Comparison of ENCODE assay signal across 1 cellular context in the genomic region with DNA sequence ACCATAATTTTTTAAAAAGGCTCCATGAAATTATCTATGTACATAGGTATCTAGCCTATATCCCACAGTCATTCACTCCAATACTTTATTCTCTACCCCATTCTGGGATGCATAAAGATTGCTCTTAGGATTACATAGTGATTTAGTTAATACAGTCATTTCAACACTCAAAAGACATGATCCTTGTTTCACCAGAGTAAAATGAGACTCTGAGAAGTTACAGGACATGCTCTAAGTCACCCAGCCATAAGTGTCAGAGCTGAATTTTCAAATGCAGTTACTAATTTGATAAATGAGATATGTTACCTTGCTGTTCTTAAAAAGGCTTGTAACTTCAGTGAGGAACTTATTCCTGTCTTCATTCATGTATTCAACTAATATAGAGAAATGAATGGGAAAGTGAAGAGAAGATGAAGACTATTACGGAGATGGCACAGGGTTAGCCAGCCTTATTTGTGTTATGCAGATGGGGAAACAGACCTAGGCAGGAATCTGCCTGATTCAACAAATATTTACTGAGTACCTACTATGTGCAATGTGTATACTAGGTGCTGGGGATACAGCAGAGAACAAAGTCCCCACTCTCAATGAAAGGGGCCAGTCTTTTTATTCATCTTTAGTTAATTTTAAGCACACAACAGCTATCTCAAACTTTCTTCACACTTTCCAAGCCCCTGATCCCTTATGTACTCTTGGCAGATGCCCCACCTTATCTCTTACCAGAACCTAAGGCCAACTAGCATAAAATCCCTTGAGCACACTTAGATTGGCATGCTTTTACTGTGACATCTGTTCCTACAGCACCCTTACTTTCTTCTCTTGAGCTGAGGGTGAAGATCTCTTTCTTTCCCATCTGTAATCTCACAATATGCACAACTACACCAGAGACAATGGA.
TF ChIP-seq lines count a peak whose summit lies in the region.

No MANE protein-coding gene starts in this region.

TF ChIP-seq in WTC11, 78 proteins besides CTCF, POLR2A, EP300 and RAD21 (continued from another document):
- TF ChIP-seq, protein P1, sequence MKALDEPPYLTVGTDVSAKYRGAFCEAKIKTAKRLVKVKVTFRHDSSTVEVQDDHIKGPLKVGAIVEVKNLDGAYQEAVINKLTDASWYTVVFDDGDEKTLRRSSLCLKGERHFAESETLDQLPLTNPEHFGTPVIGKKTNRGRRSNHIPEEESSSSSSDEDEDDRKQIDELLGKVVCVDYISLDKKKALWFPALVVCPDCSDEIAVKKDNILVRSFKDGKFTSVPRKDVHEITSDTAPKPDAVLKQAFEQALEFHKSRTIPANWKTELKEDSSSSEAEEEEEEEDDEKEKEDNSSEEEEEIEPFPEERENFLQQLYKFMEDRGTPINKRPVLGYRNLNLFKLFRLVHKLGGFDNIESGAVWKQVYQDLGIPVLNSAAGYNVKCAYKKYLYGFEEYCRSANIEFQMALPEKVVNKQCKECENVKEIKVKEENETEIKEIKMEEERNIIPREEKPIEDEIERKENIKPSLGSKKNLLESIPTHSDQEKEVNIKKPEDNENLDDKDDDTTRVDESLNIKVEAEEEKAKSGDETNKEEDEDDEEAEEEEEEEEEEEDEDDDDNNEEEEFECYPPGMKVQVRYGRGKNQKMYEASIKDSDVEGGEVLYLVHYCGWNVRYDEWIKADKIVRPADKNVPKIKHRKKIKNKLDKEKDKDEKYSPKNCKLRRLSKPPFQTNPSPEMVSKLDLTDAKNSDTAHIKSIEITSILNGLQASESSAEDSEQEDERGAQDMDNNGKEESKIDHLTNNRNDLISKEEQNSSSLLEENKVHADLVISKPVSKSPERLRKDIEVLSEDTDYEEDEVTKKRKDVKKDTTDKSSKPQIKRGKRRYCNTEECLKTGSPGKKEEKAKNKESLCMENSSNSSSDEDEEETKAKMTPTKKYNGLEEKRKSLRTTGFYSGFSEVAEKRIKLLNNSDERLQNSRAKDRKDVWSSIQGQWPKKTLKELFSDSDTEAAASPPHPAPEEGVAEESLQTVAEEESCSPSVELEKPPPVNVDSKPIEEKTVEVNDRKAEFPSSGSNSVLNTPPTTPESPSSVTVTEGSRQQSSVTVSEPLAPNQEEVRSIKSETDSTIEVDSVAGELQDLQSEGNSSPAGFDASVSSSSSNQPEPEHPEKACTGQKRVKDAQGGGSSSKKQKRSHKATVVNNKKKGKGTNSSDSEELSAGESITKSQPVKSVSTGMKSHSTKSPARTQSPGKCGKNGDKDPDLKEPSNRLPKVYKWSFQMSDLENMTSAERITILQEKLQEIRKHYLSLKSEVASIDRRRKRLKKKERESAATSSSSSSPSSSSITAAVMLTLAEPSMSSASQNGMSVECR (CRISPR knock-in tag; IDR thresholded peaks at IDR 0.05; ENCODE audit: borderline replicate concordance): no peak
- TF ChIP-seq, protein P2, sequence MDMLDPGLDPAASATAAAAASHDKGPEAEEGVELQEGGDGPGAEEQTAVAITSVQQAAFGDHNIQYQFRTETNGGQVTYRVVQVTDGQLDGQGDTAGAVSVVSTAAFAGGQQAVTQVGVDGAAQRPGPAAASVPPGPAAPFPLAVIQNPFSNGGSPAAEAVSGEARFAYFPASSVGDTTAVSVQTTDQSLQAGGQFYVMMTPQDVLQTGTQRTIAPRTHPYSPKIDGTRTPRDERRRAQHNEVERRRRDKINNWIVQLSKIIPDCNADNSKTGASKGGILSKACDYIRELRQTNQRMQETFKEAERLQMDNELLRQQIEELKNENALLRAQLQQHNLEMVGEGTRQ (CRISPR knock-in tag; IDR thresholded peaks at IDR 0.05): no peak
- TF ChIP-seq, protein P3, sequence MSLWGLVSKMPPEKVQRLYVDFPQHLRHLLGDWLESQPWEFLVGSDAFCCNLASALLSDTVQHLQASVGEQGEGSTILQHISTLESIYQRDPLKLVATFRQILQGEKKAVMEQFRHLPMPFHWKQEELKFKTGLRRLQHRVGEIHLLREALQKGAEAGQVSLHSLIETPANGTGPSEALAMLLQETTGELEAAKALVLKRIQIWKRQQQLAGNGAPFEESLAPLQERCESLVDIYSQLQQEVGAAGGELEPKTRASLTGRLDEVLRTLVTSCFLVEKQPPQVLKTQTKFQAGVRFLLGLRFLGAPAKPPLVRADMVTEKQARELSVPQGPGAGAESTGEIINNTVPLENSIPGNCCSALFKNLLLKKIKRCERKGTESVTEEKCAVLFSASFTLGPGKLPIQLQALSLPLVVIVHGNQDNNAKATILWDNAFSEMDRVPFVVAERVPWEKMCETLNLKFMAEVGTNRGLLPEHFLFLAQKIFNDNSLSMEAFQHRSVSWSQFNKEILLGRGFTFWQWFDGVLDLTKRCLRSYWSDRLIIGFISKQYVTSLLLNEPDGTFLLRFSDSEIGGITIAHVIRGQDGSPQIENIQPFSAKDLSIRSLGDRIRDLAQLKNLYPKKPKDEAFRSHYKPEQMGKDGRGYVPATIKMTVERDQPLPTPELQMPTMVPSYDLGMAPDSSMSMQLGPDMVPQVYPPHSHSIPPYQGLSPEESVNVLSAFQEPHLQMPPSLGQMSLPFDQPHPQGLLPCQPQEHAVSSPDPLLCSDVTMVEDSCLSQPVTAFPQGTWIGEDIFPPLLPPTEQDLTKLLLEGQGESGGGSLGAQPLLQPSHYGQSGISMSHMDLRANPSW (CRISPR knock-in tag; conservative IDR thresholded peaks at IDR 0.05; ENCODE audit: low read depth): no peak
- no peak for TF ChIP-seq NR3C1 (CRISPR knock-in tag; conservative IDR thresholded peaks at IDR 0.05; ENCODE audit: low read depth)
- no peak for TF ChIP-seq RORB (CRISPR knock-in tag; IDR thresholded peaks at IDR 0.05)
- TF ChIP-seq GABPB1 (CRISPR knock-in tag; IDR thresholded peaks at IDR 0.05): no peak
- TF ChIP-seq MXD4 (CRISPR knock-in tag; IDR thresholded peaks at IDR 0.05; ENCODE audit: borderline replicate concordance): no peak
- no peak for TF ChIP-seq FOXJ3 (CRISPR knock-in tag; IDR thresholded peaks at IDR 0.05; ENCODE audit: borderline replicate concordance)
- TF ChIP-seq, protein P4, sequence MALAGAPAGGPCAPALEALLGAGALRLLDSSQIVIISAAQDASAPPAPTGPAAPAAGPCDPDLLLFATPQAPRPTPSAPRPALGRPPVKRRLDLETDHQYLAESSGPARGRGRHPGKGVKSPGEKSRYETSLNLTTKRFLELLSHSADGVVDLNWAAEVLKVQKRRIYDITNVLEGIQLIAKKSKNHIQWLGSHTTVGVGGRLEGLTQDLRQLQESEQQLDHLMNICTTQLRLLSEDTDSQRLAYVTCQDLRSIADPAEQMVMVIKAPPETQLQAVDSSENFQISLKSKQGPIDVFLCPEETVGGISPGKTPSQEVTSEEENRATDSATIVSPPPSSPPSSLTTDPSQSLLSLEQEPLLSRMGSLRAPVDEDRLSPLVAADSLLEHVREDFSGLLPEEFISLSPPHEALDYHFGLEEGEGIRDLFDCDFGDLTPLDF (CRISPR knock-in tag; IDR thresholded peaks at IDR 0.05): no peak
- TF ChIP-seq, protein P5, sequence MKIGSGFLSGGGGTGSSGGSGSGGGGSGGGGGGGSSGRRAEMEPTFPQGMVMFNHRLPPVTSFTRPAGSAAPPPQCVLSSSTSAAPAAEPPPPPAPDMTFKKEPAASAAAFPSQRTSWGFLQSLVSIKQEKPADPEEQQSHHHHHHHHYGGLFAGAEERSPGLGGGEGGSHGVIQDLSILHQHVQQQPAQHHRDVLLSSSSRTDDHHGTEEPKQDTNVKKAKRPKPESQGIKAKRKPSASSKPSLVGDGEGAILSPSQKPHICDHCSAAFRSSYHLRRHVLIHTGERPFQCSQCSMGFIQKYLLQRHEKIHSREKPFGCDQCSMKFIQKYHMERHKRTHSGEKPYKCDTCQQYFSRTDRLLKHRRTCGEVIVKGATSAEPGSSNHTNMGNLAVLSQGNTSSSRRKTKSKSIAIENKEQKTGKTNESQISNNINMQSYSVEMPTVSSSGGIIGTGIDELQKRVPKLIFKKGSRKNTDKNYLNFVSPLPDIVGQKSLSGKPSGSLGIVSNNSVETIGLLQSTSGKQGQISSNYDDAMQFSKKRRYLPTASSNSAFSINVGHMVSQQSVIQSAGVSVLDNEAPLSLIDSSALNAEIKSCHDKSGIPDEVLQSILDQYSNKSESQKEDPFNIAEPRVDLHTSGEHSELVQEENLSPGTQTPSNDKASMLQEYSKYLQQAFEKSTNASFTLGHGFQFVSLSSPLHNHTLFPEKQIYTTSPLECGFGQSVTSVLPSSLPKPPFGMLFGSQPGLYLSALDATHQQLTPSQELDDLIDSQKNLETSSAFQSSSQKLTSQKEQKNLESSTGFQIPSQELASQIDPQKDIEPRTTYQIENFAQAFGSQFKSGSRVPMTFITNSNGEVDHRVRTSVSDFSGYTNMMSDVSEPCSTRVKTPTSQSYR (CRISPR knock-in tag; IDR thresholded peaks at IDR 0.05): no peak
- no peak for TF ChIP-seq CREB1 (CRISPR knock-in tag; IDR thresholded peaks at IDR 0.05)
- TF ChIP-seq NFYB (CRISPR knock-in tag; conservative IDR thresholded peaks at IDR 0.05; ENCODE audit: low read depth): no peak
